ENCODE assay signal across 24 cellular contexts in genomic region chr19:5814847-5815246, GRCh38. TPM values are rescaled to one million over a fixed set of nuclear protein-coding genes. Genes with fewer than 3 reads are reported as not detected.
"Had no signal": no experiment of that assay in that cellular context is flagged by ENCODE, and none has a peak within 500 bp of the region (broad histone marks: within the 10 kb centered on the region; RNA-seq: fewer than 3 reads in every experiment).

No MANE protein-coding gene starts in this region.

- H3K9me3 ChIP-seq: breast epithelium, left lung, ovary, prostate gland, right atrium auricular region had no signal

- H3K27ac ChIP-seq: breast epithelium, left lung, ovary, prostate gland, right atrium auricular region had no signal

- H3K4me1 ChIP-seq: breast epithelium, left lung, prostate gland, right atrium auricular region had no signal

- H3K4me3 ChIP-seq: breast epithelium, left lung, lung, ovary, prostate gland, right atrium auricular region had no signal

- H3K36me3 Mint-ChIP-seq: activated CD4-positive, alpha-beta memory T cell treated with anti-CD3 and anti-CD28 coated beads for 36 hours; activated naive CD8-positive, alpha-beta T cell treated with anti-CD3 and anti-CD28 coated beads, Interleukin-2, amount 10 ng/mL, durations not matched to agents 7 days and 5 days; naive thymus-derived CD4-positive, alpha-beta T cell had no signal

- DNase-seq: activated CD4-positive, alpha-beta memory T cell treated with anti-CD3 and anti-CD28 coated beads for 36 hours; activated CD4-positive, alpha-beta T cell treated with anti-CD3 and anti-CD28 coated beads for 48 hours; activated CD4-positive, CD25-positive, alpha-beta regulatory T cell; activated effector memory CD4-positive, alpha-beta T cell treated with Interleukin-2 at 50 U/mL for 16 hours; activated naive CD4-positive, alpha-beta T cell treated with anti-CD3 and anti-CD28 coated beads for 36 hours; activated naive CD8-positive, alpha-beta T cell treated with anti-CD3 and anti-CD28 coated beads, Interleukin-2, amount 10 ng/mL, durations not matched to agents 7 days and 5 days; activated T-cell treated with anti-CD3 and anti-CD28 coated beads, Interleukin-2, amount 50 U/mL, for 72 hours; amniotic stem cell; effector memory CD4-positive, alpha-beta T cell; foreskin melanocyte; left lung; naive thymus-derived CD4-positive, alpha-beta T cell; ovary; stimulated activated naive CD4-positive, alpha-beta T cell; T-helper 17 cell had no signal

- H3K36me3 ChIP-seq: breast epithelium, left lung, ovary, prostate gland, right atrium auricular region had no signal

- H3K27ac Mint-ChIP-seq: activated CD4-positive, alpha-beta memory T cell treated with anti-CD3 and anti-CD28 coated beads for 36 hours; activated naive CD4-positive, alpha-beta T cell treated with anti-CD3 and anti-CD28 coated beads for 36 hours; activated naive CD8-positive, alpha-beta T cell treated with anti-CD3 and anti-CD28 coated beads, Interleukin-2, amount 10 ng/mL, durations not matched to agents 7 days and 5 days; activated T-cell treated with anti-CD3 and anti-CD28 coated beads, Interleukin-2, amount 50 U/mL, for 72 hours; naive thymus-derived CD4-positive, alpha-beta T cell; T-helper 17 cell had no signal

- H3K9me3 Mint-ChIP-seq: activated CD4-positive, alpha-beta memory T cell treated with anti-CD3 and anti-CD28 coated beads for 36 hours; activated naive CD4-positive, alpha-beta T cell treated with anti-CD3 and anti-CD28 coated beads for 36 hours; activated naive CD8-positive, alpha-beta T cell treated with anti-CD3 and anti-CD28 coated beads, Interleukin-2, amount 10 ng/mL, durations not matched to agents 7 days and 5 days; activated T-cell treated with anti-CD3 and anti-CD28 coated beads, Interleukin-2, amount 50 U/mL, for 72 hours; central memory CD8-positive, alpha-beta T cell; naive thymus-derived CD4-positive, alpha-beta T cell had no signal

- H3K27me3 ChIP-seq: breast epithelium, ovary, right atrium auricular region had no signal

- H3K4me3 Mint-ChIP-seq: activated CD4-positive, alpha-beta memory T cell treated with anti-CD3 and anti-CD28 coated beads for 36 hours; activated naive CD4-positive, alpha-beta T cell treated with anti-CD3 and anti-CD28 coated beads for 36 hours; activated naive CD8-positive, alpha-beta T cell treated with anti-CD3 and anti-CD28 coated beads, Interleukin-2, amount 10 ng/mL, durations not matched to agents 7 days and 5 days; activated T-cell treated with anti-CD3 and anti-CD28 coated beads, Interleukin-2, amount 50 U/mL, for 72 hours; central memory CD8-positive, alpha-beta T cell; naive thymus-derived CD4-positive, alpha-beta T cell; T-helper 17 cell had no signal

- FAIRE-seq: colon, urothelium cell line had no signal

- H3K4me1 Mint-ChIP-seq: central memory CD8-positive, alpha-beta T cell had no signal

- ATAC-seq: activated T-cell treated with anti-CD3 and anti-CD28 coated beads, Interleukin-2, amount 50 U/mL, for 72 hours; left lung; naive thymus-derived CD4-positive, alpha-beta T cell; T-helper 17 cell had no signal

RNA-seq across cellular contexts. Expression of gene FUT6, which starts 24.7 kb away (rescaled TPM):
- total RNA-seq: activated CD4-positive, alpha-beta memory T cell treated with anti-CD3 and anti-CD28 coated beads for 36 hours; activated naive CD4-positive, alpha-beta T cell treated with anti-CD3 and anti-CD28 coated beads for 36 hours; dermis microvascular lymphatic vessel endothelial cell; mesenteric fat pad; naive thymus-derived CD4-positive, alpha-beta T cell; right atrium auricular region; T-helper 17 cell had no signal
- polyA plus RNA-seq: naive thymus-derived CD4-positive, alpha-beta T cell; ovary had no signal

RNA-seq across cellular contexts. Expression of gene FUT3, which starts 36.4 kb away (rescaled TPM):
- total RNA-seq: activated CD4-positive, alpha-beta memory T cell treated with anti-CD3 and anti-CD28 coated beads for 36 hours; activated naive CD4-positive, alpha-beta T cell treated with anti-CD3 and anti-CD28 coated beads for 36 hours; activated naive CD8-positive, alpha-beta T cell treated with anti-CD3 and anti-CD28 coated beads, Interleukin-2, amount 10 ng/mL, durations not matched to agents 7 days and 5 days; dermis microvascular lymphatic vessel endothelial cell; mesenteric fat pad; right atrium auricular region had no signal
- polyA plus RNA-seq: naive thymus-derived CD4-positive, alpha-beta T cell had no signal
